ENCODE assay signal across 20 cellular contexts in the genomic region with DNA sequence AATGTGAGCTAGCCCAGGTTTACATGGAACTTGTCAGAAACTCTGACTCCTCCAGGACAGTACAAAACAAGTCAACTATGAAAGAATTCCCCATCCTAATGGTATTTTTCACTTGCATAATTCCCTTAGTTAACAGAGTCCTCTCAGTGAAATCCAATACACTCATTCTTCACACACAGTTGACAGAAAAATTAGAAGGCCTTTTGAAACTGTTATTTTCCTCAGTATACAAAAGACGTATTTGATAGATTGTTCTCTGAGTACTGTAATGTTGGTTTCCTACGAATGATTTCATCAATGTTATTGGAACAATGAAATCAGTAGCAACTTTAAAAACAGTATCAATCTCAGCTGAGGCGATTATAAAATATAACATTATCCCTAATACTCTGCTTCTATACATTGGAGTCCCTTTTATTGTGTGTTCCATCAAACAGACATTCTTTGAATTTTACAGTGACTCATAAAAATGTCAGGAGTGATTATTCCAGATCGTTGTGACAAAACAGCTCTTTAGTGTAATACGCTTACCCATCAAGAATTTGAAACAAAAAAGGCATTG.
DNase-seq lines count a peak whose midpoint lies in the region; ATAC-seq and TF ChIP-seq lines count a peak whose summit lies in the region.
"Had no signal": no experiment of that assay in that cellular context is flagged by ENCODE, and none has a peak within 500 bp of the region (broad histone marks: within the 10 kb centered on the region; RNA-seq: fewer than 3 reads in every experiment).

No MANE protein-coding gene starts in this region.

- POLR2A ChIA-PET in PC-3 (lab: Charles Lee; ENCODE audit: unreplicated experiment): interaction anchor here (0.7 kb wide), 1 partner anchor 126 kb away, joined by 3 read pairs; no protein-coding TSS in a partner anchor

- no peak overlapping the region for H3K4ac ChIP-seq in neuronal stem cell (ENCODE audit: low read length)

- H3K36me3 ChIP-seq in PC-3 (ENCODE audit: low read depth, low read length): no peaks in the 10 kb centered on the region
- H3K36me3 ChIP-seq in neuronal stem cell (replicated peaks in 1 of 2; ENCODE audit: control insufficient read depth in 2 of 2, insufficient read depth in 2 of 2, low read length in 2 of 2): no peaks in the 10 kb centered on the region
- H3K36me3 ChIP-seq: lower lobe of right lung, Peyer's patch, prostate gland, thoracic aorta had no signal

- H2BK5ac ChIP-seq in neuronal stem cell (ENCODE audit: low read length): no peak overlapping the region

- H3K4me3 Mint-ChIP-seq in activated CD4-positive, alpha-beta T cell treated with anti-CD3 and anti-CD28 coated beads, Interleukin-2, amount 10 ng/mL, durations not matched to agents 24 days and 14 days: no peak overlapping the region
- H3K4me3 Mint-ChIP-seq: activated CD4-positive, alpha-beta T cell treated with anti-CD3 and anti-CD28 coated beads, Interleukin-2, amount 10 ng/mL, durations not matched to agents 7 days and 5 days; activated naive CD4-positive, alpha-beta T cell treated with anti-CD3 and anti-CD28 coated beads for 36 hours; naive thymus-derived CD8-positive, alpha-beta T cell had no signal

- H3K18ac ChIP-seq in neuronal stem cell (ENCODE audit: low read length): no peak overlapping the region

- no peak overlapping the region for H2BK15ac ChIP-seq in neuronal stem cell (ENCODE audit: low read length)

- no peaks in the 10 kb centered on the region for H3K27me3 Mint-ChIP-seq in activated CD4-positive, alpha-beta T cell treated with anti-CD3 and anti-CD28 coated beads, Interleukin-2, amount 10 ng/mL, durations not matched to agents 24 days and 14 days
- H3K27me3 Mint-ChIP-seq: activated CD4-positive, alpha-beta T cell treated with anti-CD3 and anti-CD28 coated beads, Interleukin-2, amount 10 ng/mL, durations not matched to agents 7 days and 5 days; naive thymus-derived CD8-positive, alpha-beta T cell had no signal

- H3K27ac Mint-ChIP-seq in activated CD4-positive, alpha-beta T cell treated with anti-CD3 and anti-CD28 coated beads, Interleukin-2, amount 10 ng/mL, durations not matched to agents 24 days and 14 days: no peak overlapping the region
- H3K27ac Mint-ChIP-seq: activated CD4-positive, alpha-beta T cell treated with anti-CD3 and anti-CD28 coated beads, Interleukin-2, amount 10 ng/mL, durations not matched to agents 7 days and 5 days; activated naive CD4-positive, alpha-beta T cell treated with anti-CD3 and anti-CD28 coated beads for 36 hours; naive thymus-derived CD8-positive, alpha-beta T cell had no signal

- H3K4me3 ChIP-seq in PC-3 (ENCODE audit: low read length): no peak overlapping the region
- H3K4me3 ChIP-seq in neuronal stem cell (ENCODE audit: low read length in 2 of 2): no peak overlapping the region
- H3K4me3 ChIP-seq: lower lobe of right lung, Peyer's patch, prostate gland, thoracic aorta had no signal

- BruUV-seq in PC-3 (replicated peaks; lab: Mats Ljungman, UMichigan): no TSS peak

- H2AK5ac ChIP-seq in neuronal stem cell (ENCODE audit: low read depth, low read length): no peak overlapping the region

- H3F3A ChIP-seq in PC-3 (ENCODE audit: low read length, unreplicated experiment): peaks cover 5% of the 10 kb centered on the region

- H3K27ac ChIP-seq in PC-3 (ENCODE audit: low read length) (no peak overlapping the region), cingulate gyrus (ENCODE audit: low read depth, low read length) (peak overlapping the region; percentile 95), neuronal stem cell (replicated peaks; ENCODE audit: low read length) (no peak overlapping the region)
- H3K27ac ChIP-seq: C4-2B, lower lobe of right lung, Peyer's patch, prostate gland, thoracic aorta had no signal

- H3K79me1 ChIP-seq in neuronal stem cell (ENCODE audit: low read depth, low read length): no peaks in the 10 kb centered on the region

- H3K4me2 ChIP-seq in PC-3 (ENCODE audit: low read length) (peak overlapping the region; percentile 6), neuronal stem cell (ENCODE audit: insufficient read depth, low read length, poor library complexity, severe bottlenecking) (no peak overlapping the region)

- intact Hi-C loops in PC-3 (cut with micrococcal nuclease): no loop called here
- intact Hi-C loops in activated CD4-positive, alpha-beta T cell treated with anti-CD3 and anti-CD28 coated beads, Interleukin-2, amount 10 ng/mL, durations not matched to agents 24 days and 14 days (cut with micrococcal nuclease): no loop called here

- H3K4me1 ChIP-seq in PC-3 (ENCODE audit: insufficient read depth, low read length): peaks cover 34% of the 10 kb centered on the region
- H3K4me1 ChIP-seq in neuronal stem cell (ENCODE audit: control insufficient read depth in 2 of 2, insufficient read depth in 1 of 2, low read depth in 1 of 2, low read length in 2 of 2): peaks cover 1 to 18% of the 10 kb centered on the region in 2 donors
- H3K4me1 ChIP-seq: lower lobe of right lung, Peyer's patch, prostate gland had no signal

- peaks cover 11% of the 10 kb centered on the region for H3K4me1 Mint-ChIP-seq in activated CD4-positive, alpha-beta T cell treated with anti-CD3 and anti-CD28 coated beads, Interleukin-2, amount 10 ng/mL, durations not matched to agents 24 days and 14 days

- H3K9me3 ChIP-seq in PC-3 (ENCODE audit: low read length) (no peaks in the 10 kb centered on the region), neuronal stem cell (replicated peaks in 1 of 2; ENCODE audit: control insufficient read depth in 2 of 2, insufficient read depth in 1 of 2, low read depth in 1 of 2, low read length in 2 of 2) (peaks cover 0 to 4% of the 10 kb centered on the region in 2 donors)
- H3K9me3 ChIP-seq: Peyer's patch, prostate gland, thoracic aorta had no signal

- peaks cover 14% of the 10 kb centered on the region for H3K36me3 Mint-ChIP-seq in activated CD4-positive, alpha-beta T cell treated with anti-CD3 and anti-CD28 coated beads, Interleukin-2, amount 10 ng/mL, durations not matched to agents 24 days and 14 days (ENCODE audit: low read depth)

- ATAC-seq in PC-3: peak; percentile 81
- ATAC-seq: lower lobe of right lung; naive thymus-derived CD8-positive, alpha-beta T cell had no signal

- H3K79me2 ChIP-seq in PC-3 (ENCODE audit: low read length): no peaks in the 10 kb centered on the region

- H3K9ac ChIP-seq in PC-3 (ENCODE audit: low read length) (no peak overlapping the region), neuronal stem cell (ENCODE audit: low read depth, low read length, poor library complexity) (no peak overlapping the region)

- WGBS in neuronal stem cell (ENCODE audit: extremely low coverage in 2 of 2, insufficient read length in 2 of 2, insufficient replicate concordance in 1 of 2), 2 donors: no CpG with 5 or more reads among the region's 5 CpGs

- H4K91ac ChIP-seq in neuronal stem cell (ENCODE audit: low read depth, low read length, poor library complexity): no peak overlapping the region

- H3K23ac ChIP-seq in neuronal stem cell (ENCODE audit: low read depth, low read length, poor library complexity): no peak overlapping the region

- no peak overlapping the region for H2AFZ ChIP-seq in PC-3 (ENCODE audit: low read length)
- H2AFZ ChIP-seq in neuronal stem cell (ENCODE audit: low read length): peak overlapping the region; percentile 15

- DNase-seq in A172 (ENCODE audit: low spot score): peak; percentile 27
- peak; percentile 86 for DNase-seq in PC-3
- no peak for DNase-seq in neuronal stem cell (ENCODE audit: low spot score)
- DNase-seq in mesenteric fat pad (ENCODE audit: low spot score): no peak
- no peak for DNase-seq in activated gamma-delta T cell (lab: John Stamatoyannopoulos, UW)
- no peak for DNase-seq in activated CD4-positive, alpha-beta T cell treated with anti-CD3 and anti-CD28 coated beads, Interleukin-2, amount 10 ng/mL, durations not matched to agents 24 days and 14 days
- DNase-seq in activated T-cell treated with anti-CD3 and anti-CD28 coated beads, Interleukin-2, amount 50 U/mL, for 1 hour: no peak
- DNase-seq: activated CD4-positive, alpha-beta T cell treated with anti-CD3 and anti-CD28 coated beads, Interleukin-2, amount 10 ng/mL, durations not matched to agents 7 days and 5 days; activated naive CD4-positive, alpha-beta T cell treated with anti-CD3 and anti-CD28 coated beads for 36 hours; dermis blood vessel endothelial cell; DMS153; lower lobe of right lung; naive thymus-derived CD8-positive, alpha-beta T cell; NCI-H1694 treated with DMSO at 0.1 percent for 48 hours; NCI-H226; Peyer's patch had no signal

- no peaks in the 10 kb centered on the region for H4K20me1 ChIP-seq in PC-3 (ENCODE audit: low read length)

- H2BK120ac ChIP-seq in neuronal stem cell (ENCODE audit: low read depth, low read length): no peak overlapping the region

- H4K8ac ChIP-seq in neuronal stem cell (ENCODE audit: low read depth, low read length): no peak overlapping the region

- peaks cover 4% of the 10 kb centered on the region for H3K9me3 Mint-ChIP-seq in activated CD4-positive, alpha-beta T cell treated with anti-CD3 and anti-CD28 coated beads, Interleukin-2, amount 10 ng/mL, durations not matched to agents 24 days and 14 days

- TF ChIP-seq CTCF in PC-3 (conservative IDR thresholded peaks at IDR 0.05; ENCODE audit: low read depth, low read length): no peak

- H3K14ac ChIP-seq in neuronal stem cell (ENCODE audit: low read length): no peak overlapping the region

- CTCF ChIA-PET in PC-3 (lab: Charles Lee): interaction anchor here (0.6 kb wide), 1 partner anchor 142 kb away, joined by 3 read pairs; no protein-coding TSS in a partner anchor

- H3K27me3 ChIP-seq in PC-3 (ENCODE audit: low read length): no peaks in the 10 kb centered on the region
- H3K27me3 ChIP-seq in neuronal stem cell (ENCODE audit: control insufficient read depth in 3 of 3, insufficient read depth in 3 of 3, low read depth in 1 of 3, low read length in 3 of 3): no peaks in the 10 kb centered on the region
- H3K27me3 ChIP-seq: Peyer's patch had no signal

- no peak overlapping the region for H2BK12ac ChIP-seq in neuronal stem cell (ENCODE audit: low read length)

- no peaks in the 10 kb centered on the region for H3K9me2 ChIP-seq in PC-3 (replicated peaks; ENCODE audit: low read length)

Comparison
In these comparisons a context has a peak if more than half of its experiments do, and no peak if none do; other contexts are left out.
1. DNase-seq: peak in A172 (single experiment) and PC-3 (single experiment); none in neuronal stem cell (single experiment), mesenteric fat pad (single experiment), activated gamma-delta T cell (single experiment), activated CD4-positive, alpha-beta T cell treated with anti-CD3 and anti-CD28 coated beads, Interleukin-2, amount 10 ng/mL, durations not matched to agents 24 days and 14 days (single experiment) and activated T-cell treated with anti-CD3 and anti-CD28 coated beads, Interleukin-2, amount 50 U/mL, for 1 hour (single experiment).